In the genomic region with DNA sequence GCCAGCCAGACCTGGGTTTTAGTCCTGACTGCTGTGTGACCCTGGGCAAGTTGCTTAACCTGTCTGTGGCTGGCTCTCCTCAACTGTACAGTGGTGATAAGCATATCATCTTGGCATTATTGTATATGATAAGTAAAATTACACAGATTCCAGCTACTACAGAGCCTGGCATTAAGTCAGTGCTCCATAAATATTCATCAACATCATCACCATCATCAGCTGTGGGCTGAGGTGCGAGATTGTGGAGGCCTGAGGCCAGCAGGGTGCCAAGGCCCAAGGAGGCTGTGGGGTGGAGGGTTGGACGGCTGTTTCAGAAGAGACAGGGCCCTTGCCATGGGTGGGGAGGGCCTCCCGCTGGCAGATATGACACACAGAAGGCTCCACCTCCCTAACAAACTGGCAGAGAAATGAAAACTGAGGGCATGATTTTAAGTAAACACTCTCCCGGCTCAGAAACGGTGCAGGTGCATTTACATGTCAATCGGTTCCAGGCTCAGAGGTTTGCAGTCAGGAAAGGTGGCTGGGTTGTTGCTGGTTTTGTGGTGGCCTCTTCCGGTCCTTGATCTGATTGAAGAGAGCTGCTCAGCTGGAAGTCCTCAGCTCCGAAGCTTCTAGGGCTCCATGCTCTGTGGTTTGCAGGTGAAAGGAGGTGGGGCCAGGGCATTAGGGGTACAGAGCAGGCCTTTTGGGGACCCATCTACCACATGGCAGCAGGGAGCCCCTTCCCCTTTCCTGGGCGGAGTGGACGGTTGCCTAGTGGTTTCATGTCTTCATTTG, we compare ENCODE assay signal across 8 cellular contexts.
DNase-seq lines count a peak whose midpoint lies in the region; ATAC-seq and TF ChIP-seq lines count a peak whose summit lies in the region.

No MANE protein-coding gene starts in this region.

- H3K4me3 ChIP-seq in HEK293 (ENCODE audit: low read depth, low read length) (no peak overlapping the region), subcutaneous abdominal adipose tissue (ENCODE audit: low read depth in 1 of 5, low read length in 5 of 5) (no peak overlapping the region)

- ATAC-seq in HG02759 (IDR thresholded peaks at IDR 0.05; ENCODE audit: unreplicated experiment): no peak
- no peak for ATAC-seq in HG03442 (IDR thresholded peaks at IDR 0.05; ENCODE audit: unreplicated experiment)

- H3K9me3 ChIP-seq in HEK293 (ENCODE audit: control insufficient read depth, insufficient read depth, low read depth, low read length) (no peaks in the 10 kb centered on the region), subcutaneous abdominal adipose tissue (ENCODE audit: control insufficient read depth in 5 of 5, low read length in 5 of 5) (no peaks in the 10 kb centered on the region)

- TF ChIP-seq CTCF in HEK293 (tag by site-specific recombination; IDR thresholded peaks at IDR 0.05): no peak
- TF ChIP-seq CTCF in GM10266 (IDR thresholded peaks at IDR 0.05; ENCODE audit: control insufficient read depth, insufficient read depth, low read depth, missing control alignments): no peak

- DNase-seq in DMS53 (lab: John Stamatoyannopoulos, UW): peak; percentile 97
- peak; percentile 66 for DNase-seq in SHP77 treated with DMSO at 0.1 percent for 48 hours (lab: John Stamatoyannopoulos, UW)
- DNase-seq in effector CD4-positive, alpha-beta T cell: peak; percentile 25
- DNase-seq in GM10266 (ENCODE audit: extremely low spot score): no peak

- CTCF ChIA-PET in HEK293 (lab: Yijun Ruan, JAX): interaction anchor here (0.7 kb wide), 1 partner anchor 332 kb away, joined by 3 read pairs; no protein-coding TSS in a partner anchor

- peak overlapping the region in 2 of 5 donors; percentile 12 to 14 for H3K9ac ChIP-seq in subcutaneous abdominal adipose tissue (ENCODE audit: low read length in 5 of 5)

- H3K36me3 ChIP-seq in HEK293 (ENCODE audit: control insufficient read depth in 2 of 2, insufficient read depth in 1 of 2, low read length in 2 of 2) (no peaks in the 10 kb centered on the region), subcutaneous abdominal adipose tissue (ENCODE audit: control insufficient read depth in 5 of 5, insufficient read depth in 5 of 5, low read length in 5 of 5) (no peaks in the 10 kb centered on the region)

- H3K4me1 ChIP-seq in HEK293 (ENCODE audit: control insufficient read depth, insufficient read depth, low read length): peaks cover 24% of the 10 kb centered on the region
- H3K4me1 ChIP-seq in subcutaneous abdominal adipose tissue (ENCODE audit: control insufficient read depth in 5 of 5, insufficient read depth in 5 of 5, low read length in 5 of 5): peaks cover 8 to 53% (median 51%) of the 10 kb centered on the region in 5 donors

- POLR2A ChIA-PET in HEK293 (lab: Yijun Ruan, JAX): no interaction called here

- no peaks in the 10 kb centered on the region for H3K27me3 ChIP-seq in subcutaneous abdominal adipose tissue (ENCODE audit: control insufficient read depth in 5 of 5, insufficient read depth in 4 of 5, low read length in 5 of 5)

- H3K27ac ChIP-seq in HEK293 (ENCODE audit: extremely low read depth, low read depth, low read length) (no peak overlapping the region), subcutaneous abdominal adipose tissue (ENCODE audit: low read depth, low read length) (peak overlapping the region; percentile 69)

TF ChIP-seq in HEK293, 187 proteins besides CTCF, POLR2A, EP300 and RAD21 (continues in another document):
- TF ChIP-seq ZFP41 (tag by site-specific recombination; IDR thresholded peaks at IDR 0.05; ENCODE audit: borderline replicate concordance): no peak
- TF ChIP-seq ZNF211 (tag by site-specific recombination; IDR thresholded peaks at IDR 0.05; ENCODE audit: low read depth): no peak
- TF ChIP-seq ZNF830 (tag by site-specific recombination; IDR thresholded peaks at IDR 0.05; ENCODE audit: low read depth): no peak
- no peak for TF ChIP-seq KLF10 (tag by site-specific recombination; IDR thresholded peaks at IDR 0.05)
- TF ChIP-seq, protein P1, sequence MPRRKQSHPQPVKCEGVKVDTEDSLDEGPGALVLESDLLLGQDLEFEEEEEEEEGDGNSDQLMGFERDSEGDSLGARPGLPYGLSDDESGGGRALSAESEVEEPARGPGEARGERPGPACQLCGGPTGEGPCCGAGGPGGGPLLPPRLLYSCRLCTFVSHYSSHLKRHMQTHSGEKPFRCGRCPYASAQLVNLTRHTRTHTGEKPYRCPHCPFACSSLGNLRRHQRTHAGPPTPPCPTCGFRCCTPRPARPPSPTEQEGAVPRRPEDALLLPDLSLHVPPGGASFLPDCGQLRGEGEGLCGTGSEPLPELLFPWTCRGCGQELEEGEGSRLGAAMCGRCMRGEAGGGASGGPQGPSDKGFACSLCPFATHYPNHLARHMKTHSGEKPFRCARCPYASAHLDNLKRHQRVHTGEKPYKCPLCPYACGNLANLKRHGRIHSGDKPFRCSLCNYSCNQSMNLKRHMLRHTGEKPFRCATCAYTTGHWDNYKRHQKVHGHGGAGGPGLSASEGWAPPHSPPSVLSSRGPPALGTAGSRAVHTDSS (tag by site-specific recombination; IDR thresholded peaks at IDR 0.05): no peak
- peak; percentile 87 for TF ChIP-seq ZBTB20 (tag by site-specific recombination; IDR thresholded peaks at IDR 0.05)
- TF ChIP-seq ZNF664 (tag by site-specific recombination; IDR thresholded peaks at IDR 0.05): peak; percentile 34; the same call in 1 of the 2 replicates
- TF ChIP-seq ZNF768 (tag by site-specific recombination; IDR thresholded peaks at IDR 0.05): peak; percentile 75
- no peak for TF ChIP-seq TCF7L2 (IDR thresholded peaks at IDR 0.05; ENCODE audit: borderline replicate concordance, low read depth, low read length)
- TF ChIP-seq ZNF169 (tag by site-specific recombination; IDR thresholded peaks at IDR 0.05): no peak
- TF ChIP-seq ZNF837 (tag by site-specific recombination; IDR thresholded peaks at IDR 0.05): no peak
- TF ChIP-seq ZNF423 (tag by site-specific recombination; IDR thresholded peaks at IDR 0.05): peak; percentile 30; the same call in 1 of the 2 replicates
- TF ChIP-seq SP7 (tag by site-specific recombination; IDR thresholded peaks at IDR 0.05): peak; percentile 41
- no peak for TF ChIP-seq ZNF239 (tag by site-specific recombination; IDR thresholded peaks at IDR 0.05)
- TF ChIP-seq SP2 (tag by site-specific recombination; IDR thresholded peaks at IDR 0.05): no peak
- TF ChIP-seq, protein P2, sequence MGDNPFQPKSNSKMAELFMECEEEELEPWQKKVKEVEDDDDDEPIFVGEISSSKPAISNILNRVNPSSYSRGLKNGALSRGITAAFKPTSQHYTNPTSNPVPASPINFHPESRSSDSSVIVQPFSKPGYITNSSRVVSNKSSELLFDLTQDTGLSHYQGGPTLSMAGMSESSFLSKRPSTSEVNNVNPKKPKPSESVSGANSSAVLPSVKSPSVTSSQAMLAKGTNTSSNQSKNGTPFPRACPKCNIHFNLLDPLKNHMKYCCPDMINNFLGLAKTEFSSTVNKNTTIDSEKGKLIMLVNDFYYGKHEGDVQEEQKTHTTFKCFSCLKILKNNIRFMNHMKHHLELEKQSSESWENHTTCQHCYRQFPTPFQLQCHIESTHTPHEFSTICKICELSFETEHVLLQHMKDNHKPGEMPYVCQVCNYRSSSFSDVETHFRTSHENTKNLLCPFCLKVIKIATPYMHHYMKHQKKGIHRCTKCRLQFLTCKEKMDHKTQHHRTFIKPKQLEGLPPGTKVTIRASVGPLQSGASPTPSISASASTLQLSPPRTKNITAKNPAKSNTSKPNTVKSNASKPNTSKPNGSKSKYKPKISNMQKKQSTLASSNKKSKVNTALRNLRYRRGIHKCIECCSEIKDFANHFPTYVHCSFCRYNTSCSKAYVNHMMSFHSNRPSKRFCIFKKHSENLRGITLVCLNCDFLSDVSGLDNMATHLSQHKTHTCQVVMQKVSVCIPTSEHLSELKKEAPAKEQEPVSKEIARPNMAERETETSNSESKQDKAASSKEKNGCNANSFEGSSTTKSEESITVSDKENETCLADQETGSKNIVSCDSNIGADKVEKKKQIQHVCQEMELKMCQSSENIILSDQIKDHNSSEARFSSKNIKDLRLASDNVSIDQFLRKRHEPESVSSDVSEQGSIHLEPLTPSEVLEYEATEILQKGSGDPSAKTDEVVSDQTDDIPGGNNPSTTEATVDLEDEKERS (tag by site-specific recombination; IDR thresholded peaks at IDR 0.05): no peak
- TF ChIP-seq FEZF1 (tag by site-specific recombination; IDR thresholded peaks at IDR 0.05): no peak; the same call in 1 of the 2 replicates
- no peak for TF ChIP-seq ZNF391 (tag by site-specific recombination; IDR thresholded peaks at IDR 0.05; ENCODE audit: borderline replicate concordance, low read depth)
- TF ChIP-seq ZXDB (tag by site-specific recombination; IDR thresholded peaks at IDR 0.05): no peak
- no peak for TF ChIP-seq ZNF324 (tag by site-specific recombination; IDR thresholded peaks at IDR 0.05)
- no peak for TF ChIP-seq ZBTB17 (tag by site-specific recombination; IDR thresholded peaks at IDR 0.05)
- TF ChIP-seq ZNF514 (tag by site-specific recombination; IDR thresholded peaks at IDR 0.05): no peak
